In genomic region chr9:68702493-68702892, GRCh38 we compare ENCODE assay signal across 20 cellular contexts. TPM values are rescaled to one million over a fixed set of nuclear protein-coding genes. Genes with fewer than 3 reads are reported as not detected.
DNase-seq lines count a peak whose midpoint lies in the region; ATAC-seq and TF ChIP-seq lines count a peak whose summit lies in the region.
"Had no signal": no experiment of that assay in that cellular context is flagged by ENCODE, and none has a peak within 500 bp of the region (broad histone marks: within the 10 kb centered on the region; RNA-seq: fewer than 3 reads in every experiment).

No MANE protein-coding gene starts in this region.

- no peak overlapping the region for H3K27ac Mint-ChIP-seq in neural crest cell (ENCODE audit: unreplicated experiment)
- no peak overlapping the region for H3K27ac Mint-ChIP-seq in activated T-cell treated with anti-CD3 and anti-CD28 coated beads, Interleukin-2, amount 50 U/mL, for 24 hours
- no peak overlapping the region for H3K27ac Mint-ChIP-seq in T-cell
- H3K27ac Mint-ChIP-seq: CD4-positive, alpha-beta T cell; GM23338 had no signal

- ATAC-seq in T-cell (replicated peaks in 1 of 4) (no peak), HG02763 (IDR thresholded peaks at IDR 0.05; ENCODE audit: unreplicated experiment) (no peak)
- ATAC-seq: GM12878, GM23338 had no signal

- no peak for TF ChIP-seq POLR2A in erythroblast (IDR thresholded peaks at IDR 0.05; ENCODE audit: low read length)

- H3K9me3 Mint-ChIP-seq in neural crest cell (no peaks in the 10 kb centered on the region), T-cell (no peaks in the 10 kb centered on the region)
- H3K9me3 Mint-ChIP-seq in activated T-cell treated with anti-CD3 and anti-CD28 coated beads, Interleukin-2, amount 50 U/mL, for 24 hours = no peaks in the 10 kb centered on the region
- H3K9me3 Mint-ChIP-seq: CD4-positive, alpha-beta T cell; GM23338 had no signal

- TF ChIP-seq CTCF in neural crest cell (conservative IDR thresholded peaks at IDR 0.05) = no peak

- POLR2A ChIA-PET in T-cell (lab: Charles Lee) = no interaction called here

- H3K27me3 Mint-ChIP-seq in neural crest cell (ENCODE audit: low read depth) (peaks cover 63% of the 10 kb centered on the region), T-cell (peaks cover 64 to 71% of the 10 kb centered on the region in 2 donors)
- peaks cover 85% of the 10 kb centered on the region for H3K27me3 Mint-ChIP-seq in activated T-cell treated with anti-CD3 and anti-CD28 coated beads, Interleukin-2, amount 50 U/mL, for 24 hours

- H3K4me3 Mint-ChIP-seq in neural crest cell (peak overlapping the region; percentile 41), T-cell (no peak overlapping the region)
- H3K4me3 Mint-ChIP-seq in activated T-cell treated with anti-CD3 and anti-CD28 coated beads, Interleukin-2, amount 50 U/mL, for 24 hours = no peak overlapping the region
- H3K4me3 Mint-ChIP-seq: CD4-positive, alpha-beta T cell; GM23338 had no signal

- CTCF ChIA-PET in T-cell (lab: Charles Lee) = no interaction called here

- H3K4me1 Mint-ChIP-seq in neural crest cell = peaks cover 29% of the 10 kb centered on the region
- H3K4me1 Mint-ChIP-seq in activated T-cell treated with anti-CD3 and anti-CD28 coated beads, Interleukin-2, amount 50 U/mL, for 24 hours (ENCODE audit: low read depth) = peaks cover 24% of the 10 kb centered on the region
- H3K4me1 Mint-ChIP-seq in T-cell = peaks cover 7 to 25% (median 22%) of the 10 kb centered on the region in 3 donors

- peak; percentile 15 for DNase-seq in ELR (ENCODE audit: low read depth)
- peak; percentile 3 for DNase-seq in RPMI7951 (ENCODE audit: low read depth)
- DNase-seq in erythroblast (lab: John Stamatoyannopoulos, UW) = peak; percentile 10 to 49
- no peak for DNase-seq in neural crest cell (ENCODE audit: low read depth, low spot score)
- no peak for DNase-seq in activated T-cell treated with anti-CD3 and anti-CD28 coated beads, Interleukin-2, amount 50 U/mL, for 24 hours
- DNase-seq in AG20443 (ENCODE audit: low spot score) = no peak
- DNase-seq in T-cell = no peak
- DNase-seq: BE2C; Calu3; CD4-positive, alpha-beta T cell; DMS79; GDM1; NCI-H1105; NCI-H187; NCI-H345; NCI-H526 had no signal

- H3K36me3 Mint-ChIP-seq in neural crest cell (ENCODE audit: low read depth) = no peaks in the 10 kb centered on the region
- H3K36me3 Mint-ChIP-seq in activated T-cell treated with anti-CD3 and anti-CD28 coated beads, Interleukin-2, amount 50 U/mL, for 24 hours (ENCODE audit: low read depth) = no peaks in the 10 kb centered on the region
- H3K36me3 Mint-ChIP-seq in T-cell = no peaks in the 10 kb centered on the region

RNA-seq across cellular contexts. Expression of gene PIP5K1B, which starts 2.5 kb away (rescaled TPM):
- total RNA-seq in RPMI7951 (2014; rRNA removed; shearing (Covaris generic)) = not detected in 2 replicates
- total RNA-seq in neural crest cell = 5.9 and 6.5 TPM in 2 replicates
- 1 to 10 TPM in 2 of 5 donors, under 1 TPM in 3; 0.29 to 1.8 (median 0.95) TPM for total RNA-seq in T-cell
- total RNA-seq: CD4-positive, alpha-beta T cell; LHCN-M2 had no signal

Comparison
In these comparisons a context has a peak if more than half of its experiments do, and no peak if none do; other contexts are left out.
1. DNase-seq: peak in ELR (single experiment), RPMI7951 (single experiment) and erythroblast (2 of 2); none in neural crest cell (single experiment), activated T-cell treated with anti-CD3 and anti-CD28 coated beads, Interleukin-2, amount 50 U/mL, for 24 hours (single experiment), AG20443 (single experiment) and T-cell (0 of 34).